ENCODE assay signal across 8 cellular contexts in the genomic region with DNA sequence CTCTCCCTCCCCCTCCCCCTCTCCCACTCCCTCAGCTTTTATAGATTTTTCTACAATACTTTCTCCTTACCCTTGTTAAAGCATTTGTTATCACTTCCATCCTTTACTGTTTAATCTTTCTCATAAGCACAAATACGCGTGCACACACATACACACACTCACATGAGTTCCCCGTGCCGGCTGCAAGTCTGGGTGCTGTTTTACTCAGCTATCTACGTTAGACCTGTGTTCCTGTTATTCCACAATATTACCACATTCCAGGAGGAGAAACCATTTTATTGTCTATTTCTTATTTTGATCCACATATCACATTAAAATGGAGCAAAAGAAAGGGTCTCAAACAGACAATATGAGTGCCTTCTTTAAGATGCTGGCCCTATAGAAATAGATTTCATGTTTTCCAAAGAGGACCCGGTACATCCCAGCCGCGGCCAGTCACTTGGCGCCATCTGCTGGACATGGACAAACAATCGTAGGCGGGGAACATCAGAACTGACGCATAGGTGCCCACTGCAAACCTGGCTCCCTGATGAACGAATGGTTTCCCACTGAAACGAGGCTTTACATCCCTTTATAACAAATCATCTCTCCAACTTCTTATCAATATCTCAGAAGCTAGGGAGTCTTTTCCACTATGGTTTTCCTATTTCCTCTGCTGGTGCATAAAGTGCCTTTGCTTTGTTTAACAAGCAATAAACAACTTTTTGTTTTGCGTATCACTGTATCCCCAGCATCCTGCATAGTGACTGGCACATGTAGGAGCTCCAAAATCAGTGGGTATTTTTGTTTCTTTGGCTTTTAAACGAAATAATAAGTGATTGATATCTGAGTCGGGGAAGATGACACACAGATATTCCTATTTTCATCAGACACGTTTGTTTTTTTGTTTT. TPM values are rescaled to one million over a fixed set of nuclear protein-coding genes. Genes with fewer than 3 reads are reported as not detected.
DNase-seq lines count a peak whose midpoint lies in the region; ATAC-seq and TF ChIP-seq lines count a peak whose summit lies in the region.

No MANE protein-coding gene starts in this region.

- H3K4me3 ChIP-seq in fibroblast of mammary gland (ENCODE audit: control insufficient read depth, low read depth, low read length) = no peak overlapping the region
- H3K4me3 ChIP-seq in testis = no peak overlapping the region

- H3K27ac ChIP-seq in testis = no peak overlapping the region

- H3K4me1 ChIP-seq in testis = no peaks in the 10 kb centered on the region

- no peak overlapping the region for H3K27ac Mint-ChIP-seq in neural crest cell (ENCODE audit: unreplicated experiment)

- ATAC-seq in HG03571 (IDR thresholded peaks at IDR 0.05; ENCODE audit: unreplicated experiment) = peak; percentile 53
- no peak for ATAC-seq in HG02763 (IDR thresholded peaks at IDR 0.05; ENCODE audit: unreplicated experiment)

- H3K27me3 Mint-ChIP-seq in neural crest cell (ENCODE audit: low read depth) = peaks cover 25% of the 10 kb centered on the region

- H3K36me3 Mint-ChIP-seq in neural crest cell (ENCODE audit: low read depth) = peaks cover 2% of the 10 kb centered on the region

- H3K9me3 Mint-ChIP-seq in neural crest cell = no peaks in the 10 kb centered on the region

- DNase-seq in Caki2 (ENCODE audit: low read depth) = peak; percentile 58
- DNase-seq in NOMO-1 treated with dmso at 0.1 percent for 144 hours (lab: John Stamatoyannopoulos, UW; ENCODE audit: unreplicated experiment) = peak; percentile 30
- DNase-seq in activated T-cell treated with anti-CD3 and anti-CD28 coated beads for 48 hours (ENCODE audit: low read depth) = peak; percentile 50
- peak; percentile 64 for DNase-seq in fibroblast of mammary gland (ENCODE audit: low read depth)
- peak; percentile 83 for DNase-seq in neural crest cell (ENCODE audit: low read depth, low spot score)
- DNase-seq in testis = peak; percentile 84

- intact Hi-C loops in testis (cut with DNase I; ENCODE audit: low total_unique reads) = loop anchor here (10.0 kb wide), 1 partner anchor 360 kb away; no protein-coding TSS in a partner anchor

- no peaks in the 10 kb centered on the region for H3K9me3 ChIP-seq in testis

- no peaks in the 10 kb centered on the region for H3K27me3 ChIP-seq in testis

- TF ChIP-seq POLR2A in testis (IDR thresholded peaks at IDR 0.05) = no peak

- H3K36me3 ChIP-seq in testis (ENCODE audit: low read depth, missing control alignments) = no peaks in the 10 kb centered on the region

- H3K4me1 Mint-ChIP-seq in neural crest cell = no peaks in the 10 kb centered on the region

- WGBS in testis, 2 donors = 20 to 22% methylated on average over 18 of the region's 18 CpGs

- TF ChIP-seq CTCF in fibroblast of mammary gland (conservative IDR thresholded peaks at IDR 0.05; ENCODE audit: control insufficient read depth, insufficient read depth, low read depth, low read length) (peak; percentile 83), neural crest cell (conservative IDR thresholded peaks at IDR 0.05) (peak; percentile 94), testis (IDR thresholded peaks at IDR 0.05) (peak; percentile 67 to 80 (median 72))

- no peak overlapping the region for H3K4me3 Mint-ChIP-seq in neural crest cell

- in situ Hi-C loops in Caki2 (cut with HindIII; ENCODE audit: low pct_unique_long_range_greater_than_20kb, low sequenced_read_pairs) = loop anchor here (25.0 kb wide), 1 partner anchor 363 kb away; no protein-coding TSS in a partner anchor

RNA-seq across cellular contexts. Expression of a gene that starts 25.2 kb away (rescaled TPM):
- total RNA-seq in Caki2 (2014; rRNA removed; shearing (Covaris generic); ENCODE audit: low replicate concordance) = 22.0 and 33.1 TPM in 2 replicates
- total RNA-seq in neural crest cell = 6.2 and 7.5 TPM in 2 replicates
- total RNA-seq in testis = 100 to 1,000 TPM in 1 of 2 donors, 10 to 100 TPM in 1; 87.5 to 109 TPM
- 130 TPM for polyA plus RNA-seq in testis (ENCODE audit: insufficient read depth, low read depth, low replicate concordance)

Comparison
In these comparisons a context has a peak if more than half of its experiments do, and no peak if none do; other contexts are left out.
1. DNase-seq: peak in every context shown above with its lines; median percentile 84 in testis; 83 in neural crest cell; 64 in fibroblast of mammary gland; 58 in Caki2; 50 in activated T-cell treated with anti-CD3 and anti-CD28 coated beads for 48 hours; 30 in NOMO-1 treated with dmso at 0.1 percent for 144 hours.